ENCODE assay signal across 15 cellular contexts in genomic region chr1:184861755-184862336, GRCh38.
"Had no signal": no experiment of that assay in that cellular context is flagged by ENCODE, and none has a peak within 500 bp of the region (broad histone marks: within the 10 kb centered on the region; RNA-seq: fewer than 3 reads in every experiment).

No MANE protein-coding gene starts in this region.

- H3K27ac ChIP-seq: coronary artery, gastroesophageal sphincter, ovary, transverse colon had no signal

- DNase-seq: activated CD4-positive, alpha-beta T cell treated with anti-CD3 and anti-CD28 coated beads for 1 hour; activated CD8-positive, alpha-beta memory T cell treated with anti-CD3 and anti-CD28 coated beads, Interleukin-2, amount 50 U/mL, for 48 hours; activated CD8-positive, alpha-beta T cell treated with anti-CD3 and anti-CD28 coated beads for 36 hours; activated naive CD8-positive, alpha-beta T cell treated with anti-CD3 and anti-CD28 coated beads, Interleukin-2, amount 50 U/mL, for 24 hours; effector CD4-positive, alpha-beta T cell; islet precursor cell; left ventricle myocardium superior; ovary; small intestine; stimulated activated naive B cell treated with anti-CD40 and anti-IgM and Interleukin-4, amounts not matched to agents 10 μg/mL and 1 μg/mL and 100 μg/mL, for 72 hours; T-helper 2 cell; transverse colon had no signal

- H3K27me3 ChIP-seq: gastroesophageal sphincter, ovary, transverse colon had no signal

- FAIRE-seq: astrocyte, small intestine had no signal

- H3K36me3 ChIP-seq: ovary, transverse colon had no signal

- H3K4me3 ChIP-seq: coronary artery, gastroesophageal sphincter, ovary, transverse colon had no signal

- H3K9me3 ChIP-seq: gastroesophageal sphincter, ovary, transverse colon had no signal

- ATAC-seq: activated CD8-positive, alpha-beta T cell treated with anti-CD3 and anti-CD28 coated beads for 36 hours; activated naive CD8-positive, alpha-beta T cell treated with anti-CD3 and anti-CD28 coated beads, Interleukin-2, amount 50 U/mL, for 24 hours; gastroesophageal sphincter; stimulated activated naive B cell treated with anti-CD40 and anti-IgM and Interleukin-4, amounts not matched to agents 10 μg/mL and 1 μg/mL and 100 μg/mL, for 72 hours had no signal
